Comparison of ENCODE assay signal across 15 cellular contexts in genomic region chr11:71499125-71499524, GRCh38. TPM values are rescaled to one million over a fixed set of nuclear protein-coding genes. Genes with fewer than 3 reads are reported as not detected.
A peak's percentile ranks its signal among the peaks of the same experiment; 100 is the strongest.
DNase-seq lines count a peak whose midpoint lies in the region; ATAC-seq and TF ChIP-seq lines count a peak whose summit lies in the region.
"Had no signal": no experiment of that assay in that cellular context is flagged by ENCODE, and none has a peak within 500 bp of the region (broad histone marks: within the 10 kb centered on the region; RNA-seq: fewer than 3 reads in every experiment).

No MANE protein-coding gene starts in this region.

- BruUV-seq in PC-3 (replicated peaks; lab: Mats Ljungman, UMichigan): no TSS peak

- peaks cover 0 to 5% (median 0%) of the 10 kb centered on the region in 11 experiments; a peak in 3 of 22 replicates for H4K20me1 ChIP-seq in BLaER1 treated with 17β-estradiol and CSF1 and Interleukin-3, amounts not matched to agents 10 nM and 100 nM
- no peaks in the 10 kb centered on the region for H4K20me1 ChIP-seq in PC-3 (ENCODE audit: low read length)

- no peaks in the 10 kb centered on the region for H3K9me2 ChIP-seq in PC-3 (replicated peaks; ENCODE audit: low read length)

- POLR2A ChIA-PET in PC-3 (lab: Charles Lee; ENCODE audit: unreplicated experiment): no interaction called here

- H3K9me3 ChIP-seq in BLaER1 treated with 17β-estradiol and CSF1 and Interleukin-3, amounts not matched to agents 10 nM and 100 nM (replicated peaks in 1 of 11): peaks cover 6 to 56% (median 35%) of the 10 kb centered on the region in 11 experiments
- H3K9me3 ChIP-seq in PC-3 (ENCODE audit: low read length): no peaks in the 10 kb centered on the region
- H3K9me3 ChIP-seq: prostate gland had no signal

- CTCF ChIA-PET in PC-3 (lab: Charles Lee): no interaction called here

- H2AFZ ChIP-seq in PC-3 (ENCODE audit: low read length): no peak overlapping the region

- no peak for TF ChIP-seq CTCF in PC-3 (conservative IDR thresholded peaks at IDR 0.05; ENCODE audit: low read depth, low read length)

- H3K4me1 ChIP-seq in BLaER1 treated with 17β-estradiol and CSF1 and Interleukin-3, amounts not matched to agents 10 nM and 100 nM: peaks cover 38 to 95% (median 81%) of the 10 kb centered on the region in 10 experiments
- peaks cover 16% of the 10 kb centered on the region; the same call in 1 of the 2 replicates for H3K4me1 ChIP-seq in PC-3 (ENCODE audit: insufficient read depth, low read length)
- H3K4me1 ChIP-seq: prostate gland had no signal

- peak overlapping the region in 8 of 11 experiments; percentile 2 to 65 (median 54); a peak in 14 of 22 replicates for H3K9ac ChIP-seq in BLaER1 treated with 17β-estradiol and CSF1 and Interleukin-3, amounts not matched to agents 10 nM and 100 nM
- no peak overlapping the region for H3K9ac ChIP-seq in PC-3 (ENCODE audit: low read length)
- H3K9ac ChIP-seq: KMS-11 had no signal

- peaks cover 73 to 96% (median 84%) of the 10 kb centered on the region in 11 experiments for H3K36me3 ChIP-seq in BLaER1 treated with 17β-estradiol and CSF1 and Interleukin-3, amounts not matched to agents 10 nM and 100 nM
- peaks cover 34% of the 10 kb centered on the region for H3K36me3 ChIP-seq in PC-3 (ENCODE audit: low read depth, low read length)

- H3K4me3 ChIP-seq in BLaER1 treated with 17β-estradiol and CSF1 and Interleukin-3, amounts not matched to agents 10 nM and 100 nM: peak overlapping the region in 6 of 10 experiments; percentile 7 to 36 (median 20); a peak in 11 of 20 replicates
- no peak overlapping the region for H3K4me3 ChIP-seq in PC-3 (ENCODE audit: low read length)
- H3K4me3 ChIP-seq: prostate gland had no signal

- DNase-seq in A172 (ENCODE audit: low spot score): peak; percentile 86
- DNase-seq in PC-3: no peak
- DNase-seq in lung microvascular endothelial cell (ENCODE audit: low read depth in 2 of 2): peak; percentile 86 to 87
- DNase-seq in NCI-H187 treated with DMSO at 0.1 percent for 48 hours (lab: John Stamatoyannopoulos, UW): no peak
- DNase-seq: caudate nucleus, left colon, substantia nigra, WERI-Rb-1 had no signal

- intact Hi-C loops in PC-3 (cut with micrococcal nuclease): no loop called here

- no peaks in the 10 kb centered on the region for H3F3A ChIP-seq in PC-3 (ENCODE audit: low read length, unreplicated experiment)

- H3K27ac ChIP-seq in BLaER1 treated with 17β-estradiol and CSF1 and Interleukin-3, amounts not matched to agents 10 nM and 100 nM: peak overlapping the region in 10 of 11 experiments; percentile 18 to 88 (median 82); a peak in 19 of 22 replicates
- 0 out of 2 replicates have a peak overlapping the region, but pooled peaks have one; percentile 7 for H3K27ac ChIP-seq in PC-3 (ENCODE audit: low read length)
- H3K27ac ChIP-seq: KMS-11, prostate gland, WERI-Rb-1 had no signal

- H3K27me3 ChIP-seq in BLaER1 treated with 17β-estradiol and CSF1 and Interleukin-3, amounts not matched to agents 10 nM and 100 nM: no peaks in the 10 kb centered on the region
- no peaks in the 10 kb centered on the region for H3K27me3 ChIP-seq in PC-3 (ENCODE audit: low read length)

- H3K4me2 ChIP-seq in BLaER1 treated with 17β-estradiol and CSF1 and Interleukin-3, amounts not matched to agents 10 nM and 100 nM: peak overlapping the region; percentile 65 to 87 (median 82)
- H3K4me2 ChIP-seq in PC-3 (ENCODE audit: low read length): no peak overlapping the region
- H3K4me2 ChIP-seq: KMS-11 had no signal

- no peaks in the 10 kb centered on the region for H3K79me2 ChIP-seq in PC-3 (ENCODE audit: low read length)

- ATAC-seq in PC-3 (no peak), GM21723 (IDR thresholded peaks at IDR 0.05; ENCODE audit: unreplicated experiment) (no peak), GM18868 (IDR thresholded peaks at IDR 0.05; ENCODE audit: unreplicated experiment) (no peak)
- ATAC-seq: left colon had no signal

RNA-seq across cellular contexts. Expression of gene KRTAP5-7, which starts 27.9 kb away (rescaled TPM):
- total RNA-seq in A172 (2014; rRNA removed; shearing (Covaris generic)): not detected in 2 replicates
- total RNA-seq in PC-3 (2014; rRNA removed): not detected in 2 replicates
- not detected in 2 replicates for total RNA-seq in lung microvascular endothelial cell
- total RNA-seq: fibroblast of villous mesenchyme, NCI-H460 had no signal

RNA-seq across cellular contexts. Expression of gene KRTAP5-8, which starts 38.7 kb away (rescaled TPM):
- total RNA-seq in A172 (2014; rRNA removed; shearing (Covaris generic)): not detected in 2 replicates
- total RNA-seq in PC-3 (2014; rRNA removed) (not detected in 2 replicates), lung microvascular endothelial cell (not detected in 2 replicates)
- total RNA-seq: fibroblast of villous mesenchyme, NCI-H460 had no signal

RNA-seq across cellular contexts. Expression of gene NADSYN1, which starts 46.1 kb away (rescaled TPM):
- total RNA-seq in A172 (2014; rRNA removed; shearing (Covaris generic)): 45.1 and 47.3 TPM in 2 replicates
- total RNA-seq in PC-3 (2014; rRNA removed) (64.8 and 70.7 TPM in 2 replicates), lung microvascular endothelial cell (67.9 and 69.7 TPM in 2 replicates)

RNA-seq across cellular contexts. Expression of gene KRTAP5-9, which starts 49.1 kb away (rescaled TPM):
- not detected in 2 replicates for total RNA-seq in A172 (2014; rRNA removed; shearing (Covaris generic))
- not detected in 2 replicates for total RNA-seq in PC-3 (2014; rRNA removed)
- not detected in 2 replicates for total RNA-seq in lung microvascular endothelial cell
- total RNA-seq: fibroblast of villous mesenchyme, NCI-H460 had no signal

RNA-seq across cellular contexts. Expression of gene DHCR7, which starts 50.9 kb away (rescaled TPM):
- total RNA-seq in A172 (2014; rRNA removed; shearing (Covaris generic)): 43.5 and 82.8 TPM in 2 replicates
- total RNA-seq in PC-3 (2014; rRNA removed) (125 and 127 TPM in 2 replicates), lung microvascular endothelial cell (38.3 and 38.6 TPM in 2 replicates)

Comparison
In these comparisons a context has a peak if more than half of its experiments do, and no peak if none do; other contexts are left out.
1. DNase-seq: peak in A172 (single experiment) and lung microvascular endothelial cell (2 of 2); none in PC-3 (single experiment) and NCI-H187 treated with DMSO at 0.1 percent for 48 hours (single experiment).